15 cellular contexts compared by ENCODE assay signal in the genomic region with DNA sequence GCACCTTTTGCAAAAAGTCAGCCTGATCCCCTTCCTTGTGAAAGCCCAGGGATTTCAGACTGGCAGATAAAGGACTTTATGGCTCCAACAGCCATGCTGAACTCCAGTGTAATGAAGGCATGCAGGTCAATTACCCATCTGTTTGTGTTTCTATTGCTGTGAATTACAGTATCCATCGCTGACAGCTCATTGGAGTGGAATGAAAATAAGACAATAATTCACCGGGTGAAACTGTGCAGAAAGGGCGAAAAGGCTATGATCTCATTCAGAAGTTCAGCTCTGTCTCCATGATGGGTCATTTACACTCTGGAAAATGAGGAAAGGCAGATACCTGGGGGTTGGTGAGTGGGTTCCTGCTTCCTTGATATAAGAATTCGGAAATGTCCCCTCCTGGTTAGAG.
DNase-seq lines count a peak whose midpoint lies in the region; TF ChIP-seq lines count a peak whose summit lies in the region.
"Had no signal": no experiment of that assay in that cellular context is flagged by ENCODE, and none has a peak within 500 bp of the region (broad histone marks: within the 10 kb centered on the region; RNA-seq: fewer than 3 reads in every experiment).

No MANE protein-coding gene starts in this region.

- peak; percentile 62 for DNase-seq in Caki2 (ENCODE audit: low read depth)
- peak; percentile 7 for DNase-seq in NCI-H2227 (lab: John Stamatoyannopoulos, UW; ENCODE audit: unreplicated experiment)
- peak; percentile 1 for DNase-seq in fibroblast of villous mesenchyme (ENCODE audit: low read depth)
- DNase-seq in coronary artery (ENCODE audit: low spot score), result no peak
- no peak for DNase-seq in HuH-7.5 (ENCODE audit: low spot score)
- DNase-seq in NCI-H2107 (lab: John Stamatoyannopoulos, UW), result no peak
- no peak for DNase-seq in activated CD8-positive, alpha-beta memory T cell treated with anti-CD3 and anti-CD28 coated beads for 24 hours
- DNase-seq: CD8-positive, alpha-beta T cell; MV-4-11; NCI-H1436; NCI-H2081 treated with DMSO at 0.1 percent for 48 hours; NCI-H774; Right ventricle myocardium superior; SK-N-SH had no signal

- H3K4me3 ChIP-seq in fibroblast of villous mesenchyme (ENCODE audit: low read depth, low read length) (no peak overlapping the region), coronary artery (no peak overlapping the region)

- TF ChIP-seq CTCF in fibroblast of villous mesenchyme (IDR thresholded peaks at IDR 0.05; ENCODE audit: insufficient read depth, low read depth, low read length), result no peak
- no peak for TF ChIP-seq CTCF in nephron (IDR thresholded peaks at IDR 0.05; ENCODE audit: unreplicated experiment in 3 of 3)
- TF ChIP-seq CTCF in coronary artery (IDR thresholded peaks at IDR 0.05), result no peak

- peak overlapping the region; percentile 7 to 51 (median 29) for H3K27ac Mint-ChIP-seq in nephron
- H3K27ac Mint-ChIP-seq: CD8-positive, alpha-beta T cell had no signal

- H3K4me1 Mint-ChIP-seq in nephron, result peaks cover 38% of the 10 kb centered on the region

- no peaks in the 10 kb centered on the region for H3K36me3 Mint-ChIP-seq in nephron (ENCODE audit: low read depth)
- H3K36me3 Mint-ChIP-seq: CD8-positive, alpha-beta T cell had no signal

- no peaks in the 10 kb centered on the region for H3K9me3 Mint-ChIP-seq in nephron

- H3K27me3 Mint-ChIP-seq in nephron (ENCODE audit: low read depth), result no peaks in the 10 kb centered on the region

- H3K27ac ChIP-seq in coronary artery, result no peak overlapping the region

- H3K4me3 Mint-ChIP-seq in nephron, result no peak overlapping the region
- H3K4me3 Mint-ChIP-seq: CD8-positive, alpha-beta T cell had no signal

- in situ Hi-C loops in Caki2 (cut with HindIII; ENCODE audit: low pct_unique_long_range_greater_than_20kb, low sequenced_read_pairs), result no loop called here

Comparison
In these comparisons a context has a peak if more than half of its experiments do, and no peak if none do; other contexts are left out.
1. DNase-seq: peak in Caki2 (single experiment), NCI-H2227 (single experiment) and fibroblast of villous mesenchyme (single experiment); none in coronary artery (single experiment), HuH-7.5 (single experiment), NCI-H2107 (single experiment) and activated CD8-positive, alpha-beta memory T cell treated with anti-CD3 and anti-CD28 coated beads for 24 hours (single experiment).